ENCODE assay signal across 8 cellular contexts in the genomic region with DNA sequence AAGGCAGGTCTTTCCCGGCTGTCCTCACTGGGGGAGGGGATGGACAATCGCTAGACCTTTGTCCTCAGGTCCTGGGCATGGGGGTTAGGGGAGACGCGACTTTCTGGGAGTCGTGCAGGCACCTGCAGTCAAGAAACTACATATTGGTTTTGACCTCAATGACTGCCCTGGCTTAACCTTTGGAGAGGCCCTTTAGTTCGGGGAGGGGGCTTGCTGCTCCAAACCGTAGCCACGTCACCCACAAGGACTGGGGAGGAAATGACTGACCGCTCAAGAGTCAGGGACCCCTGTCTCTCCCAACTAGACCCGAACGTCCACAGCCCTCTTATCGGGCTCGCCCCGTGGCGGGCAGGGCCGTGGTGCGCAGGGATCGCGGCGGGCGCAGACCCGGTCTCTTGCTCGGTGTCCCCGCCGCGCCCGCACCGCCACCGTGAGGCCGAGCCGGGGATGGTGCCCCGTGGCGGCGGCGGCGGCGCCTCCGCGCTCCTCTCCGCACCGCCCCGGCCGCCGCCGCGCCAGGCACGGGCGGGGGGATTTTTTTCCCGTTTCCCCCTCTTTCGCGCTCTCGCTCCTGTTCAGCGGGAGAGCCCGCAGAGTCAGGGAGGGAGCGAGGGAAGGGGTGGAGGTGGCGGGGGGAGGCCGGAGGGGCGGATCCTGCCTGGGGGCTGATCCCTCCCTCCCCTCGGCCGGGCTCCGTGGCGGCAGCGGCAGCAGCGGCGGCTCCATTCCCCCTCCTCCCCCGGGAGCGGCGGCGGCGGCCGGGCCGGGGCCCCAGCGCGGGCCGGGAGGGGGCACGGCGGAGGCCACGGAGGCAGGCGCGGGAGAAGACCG. TPM values are rescaled to one million over a fixed set of nuclear protein-coding genes. Genes with fewer than 3 reads are reported as not detected.
A peak's percentile ranks its signal among the peaks of the same experiment; 100 is the strongest.
DNase-seq lines count a peak whose midpoint lies in the region; ATAC-seq and TF ChIP-seq lines count a peak whose summit lies in the region.

Gene BRPF3 (plus strand): TSS at position 696 of the 831 bp plus-strand sequence. CDS start 3,579 bp downstream, outside the sequence.

- POLR2A ChIA-PET in HEK293T (lab: Yijun Ruan, JAX): interaction anchor here (1.4 kb wide), 1 partner anchor 13 kb away, joined by 6 read pairs; no protein-coding TSS in a partner anchor
- POLR2A ChIA-PET in T-cell (lab: Charles Lee): no interaction called here

- peaks cover 14% of the 10 kb centered on the region for H3K36me3 Mint-ChIP-seq in T-cell

- ATAC-seq in T-cell (replicated peaks in 1 of 4) (peak; percentile 68 to 77 (median 72)), heart right ventricle (peak; percentile 61 to 83 (median 79))

- no peak for TF ChIP-seq EP300 in transverse colon (IDR thresholded peaks at IDR 0.05; ENCODE audit: low read depth)

- peak within 1 kb of the TSS; percentile 85 to 89 (median 88) for H3K4me3 Mint-ChIP-seq in T-cell

- H3K27me3 ChIP-seq in heart right ventricle (no peaks in the 10 kb centered on the region), transverse colon (no peaks in the 10 kb centered on the region)

- CTCF ChIA-PET in HEK293T (lab: Yijun Ruan, JAX): no interaction called here
- CTCF ChIA-PET in T-cell (lab: Charles Lee): interaction anchor here in 1 of 2 donors (1.3 kb wide), 1 partner anchor 168 kb away, joined by 5 read pairs; the partner anchor contains the start of gene MAPK14

- DNase-seq in GDM1 (lab: John Stamatoyannopoulos, UW) (peak; percentile 63), HEK293T (ENCODE audit: extremely low spot score) (peak; percentile 77), NCI-H1092 treated with DMSO at 0.1 percent for 48 hours (lab: John Stamatoyannopoulos, UW) (peak; percentile 64), T-cell (peak; percentile 41 to 80 (median 70)), heart right ventricle (peak; percentile 78 to 84), posterior cingulate gyrus (peak; percentile 64 to 96 (median 78)), transverse colon (peak; percentile 84)

- H3K36me3 ChIP-seq in heart right ventricle: peaks cover 0 to 15% (median 9%) of the 10 kb centered on the region in 9 donors
- peaks cover 0 to 9% (median 3%) of the 10 kb centered on the region in 4 donors for H3K36me3 ChIP-seq in transverse colon

- H3K27ac Mint-ChIP-seq in T-cell: peak within 1 kb of the TSS; percentile 89 to 93

- H3K27ac ChIP-seq in adipose tissue (ENCODE audit: low read depth, low read length): peak within 1 kb of the TSS; percentile 95
- peak within 1 kb of the TSS; percentile 92 to 98 (median 96) for H3K27ac ChIP-seq in heart right ventricle
- H3K27ac ChIP-seq in transverse colon: peak within 1 kb of the TSS; percentile 95 to 99 (median 98)

- H3K9me3 ChIP-seq in heart right ventricle (no peaks in the 10 kb centered on the region), transverse colon (no peaks in the 10 kb centered on the region)

- peaks cover 5 to 26% (median 14%) of the 10 kb centered on the region in 9 donors for H3K4me1 ChIP-seq in heart right ventricle
- peaks cover 6 to 24% (median 18%) of the 10 kb centered on the region in 4 donors for H3K4me1 ChIP-seq in transverse colon

- H3K27me3 Mint-ChIP-seq in T-cell: no peaks in the 10 kb centered on the region

- peak within 1 kb of the TSS; percentile 40 to 93 (median 71) for H3K4me3 ChIP-seq in heart right ventricle
- peak within 1 kb of the TSS; percentile 74 to 95 (median 84) for H3K4me3 ChIP-seq in transverse colon

- 0 to 1% (median 1%) methylated on average over 58 to 74 of the region's 81 CpGs for whole genome bisulfite sequencing in adipose tissue, 3 donors
- 1% methylated on average over 61 to 66 of the region's 81 CpGs for WGBS in heart right ventricle, 2 donors
- WGBS in transverse colon (ENCODE audit: low coverage in 1 of 2), 2 donors: 0% methylated on average over 17 of the region's 81 CpGs; no CpG with 5 or more reads in 1 of the 2 donors

- H3K9me3 Mint-ChIP-seq in T-cell: no peaks in the 10 kb centered on the region

- in situ Hi-C loops in transverse colon (cut with MboI; ENCODE audit: low pct_ligation_motif_present in 1 of 4, low pct_unique_long_range_greater_than_20kb in 1 of 4, low sequenced_read_pairs in 3 of 4): no loop called here

- peaks cover 40 to 49% (median 42%) of the 10 kb centered on the region in 3 donors for H3K4me1 Mint-ChIP-seq in T-cell

- intact Hi-C loops in heart right ventricle (cut with DNase I) (loop anchor here in 9 of 10 donors (1.0 to 10.0 kb wide), 8 partner anchors 59 to 169 kb away; partner anchors contain the start of gene MAPK14 (in 6 of the 9)), posterior cingulate gyrus (cut with DNase I) (loop anchor here (1.0 to 5.0 kb wide), 3 partner anchors 72 to 246 kb away; partner anchors contain the start of genes KCTD20, MAPK14 and PXT1), transverse colon (cut with DNase I; ENCODE audit: low total_unique reads) (no loop called here)

- peak; percentile 44 for TF ChIP-seq POLR2A in transverse colon (IDR thresholded peaks at IDR 0.05)

- TF ChIP-seq CTCF in heart right ventricle (IDR thresholded peaks at IDR 0.05) (peak; percentile 38 to 78 (median 67)), transverse colon (IDR thresholded peaks at IDR 0.05) (peak; percentile 40 to 71 (median 57))

TF ChIP-seq in HEK293T, 16 proteins besides CTCF, POLR2A, EP300 and RAD21:
- TF ChIP-seq CTBP1 (IDR thresholded peaks at IDR 0.05; ENCODE audit: borderline replicate concordance) (no peak), FOXK2 (IDR thresholded peaks at IDR 0.05) (no peak), ELF4 (IDR thresholded peaks at IDR 0.05) (no peak), BHLHE40 (IDR thresholded peaks at IDR 0.05; ENCODE audit: borderline replicate concordance) (no peak), SUZ12 (IDR thresholded peaks at IDR 0.05) (no peak), FOXM1 (IDR thresholded peaks at IDR 0.05; ENCODE audit: borderline replicate concordance) (0 out of 2 replicates have a peak, but pooled peaks have one; percentile 23), ZNF384 (IDR thresholded peaks at IDR 0.05) (no peak)

RNA-seq across cellular contexts. Expression of gene BRPF3, which starts in this region (rescaled TPM):
- total RNA-seq in T-cell: 10 to 100 TPM; 33.9 to 38.5 (median 35.7) TPM
- 10 to 100 TPM; 11.5 to 19.2 (median 13.8) TPM for polyA plus RNA-seq in adipose tissue
- total RNA-seq in heart right ventricle: 10 to 100 TPM; 14.1 to 20.5 (median 16.2) TPM
- polyA plus RNA-seq in heart right ventricle: 1 to 10 TPM; 6.3 to 8.5 TPM
- 100 to 1,000 TPM in 2 of 4 donors, 10 to 100 TPM in 2; 74.8 to 209 (median 90.6) TPM for total RNA-seq in transverse colon

Comparison
In these comparisons a context has a peak if more than half of its experiments do, and no peak if none do; other contexts are left out.
1. Peak in every context shown above with its lines: DNase-seq, ATAC-seq, H3K4me3 ChIP-seq and H3K27ac ChIP-seq.